31 cellular contexts compared by ENCODE assay signal in the genomic region with DNA sequence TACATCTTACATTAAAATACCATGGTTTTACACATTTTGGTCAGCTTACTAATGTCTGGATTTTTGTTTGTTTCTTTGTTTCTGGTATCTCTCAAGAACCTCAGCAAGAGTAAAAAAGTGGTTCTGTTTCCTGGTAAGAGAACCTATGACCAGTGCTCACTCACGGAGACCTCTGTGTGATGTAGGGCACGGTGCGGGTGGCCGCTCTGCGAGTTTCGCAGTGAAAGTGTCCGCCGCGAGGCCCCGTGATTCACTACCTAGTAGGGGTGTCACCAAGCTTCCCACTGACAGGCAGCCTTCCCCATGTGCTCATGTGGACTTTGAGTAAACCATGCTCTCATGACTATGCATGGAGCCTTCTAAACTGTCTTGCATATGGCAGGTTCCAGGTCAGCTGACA.
"Had no signal": no experiment of that assay in that cellular context is flagged by ENCODE, and none has a peak within 500 bp of the region (broad histone marks: within the 10 kb centered on the region; RNA-seq: fewer than 3 reads in every experiment).

No MANE protein-coding gene starts in this region.

- H3K9me3 ChIP-seq: MG63 had no signal

- DNase-seq: Karpas-422, Kasumi-1, MG63, MM.1S, MV-4-11, NCI-H1048, NCI-H1092, NCI-H1092 treated with DMSO at 0.1 percent for 48 hours, NCI-H1105, NCI-H1105 treated with DMSO at 0.1 percent for 48 hours, NCI-H1417 treated with DMSO at 0.1 percent for 48 hours, NCI-H1436, NCI-H1436 treated with DMSO at 0.1 percent for 48 hours, NCI-H1694, NCI-H1694 treated with DMSO at 0.1 percent for 48 hours, NCI-H187, NCI-H187 treated with DMSO at 0.1 percent for 48 hours, NCI-H1930, NCI-H2029, NCI-H2029 treated with DMSO at 0.1 percent for 48 hours, NCI-H2081 treated with DMSO at 0.1 percent for 48 hours, NCI-H2107, NCI-H2171, NCI-H2227 treated with DMSO at 0.1 percent for 48 hours, NCI-H226, NCI-H345, NCI-H446, NCI-H446 treated with DMSO at 0.1 percent for 48 hours, NCI-H510A, NCI-H510A treated with DMSO at 0.1 percent for 48 hours, NCI-H524 had no signal

- H3K4me3 ChIP-seq: MG63 had no signal

- H3K36me3 ChIP-seq: MG63 had no signal
